In genomic region chr10:133381041-133381440, GRCh38 we compare ENCODE assay signal across 30 cellular contexts. TPM values are rescaled to one million over a fixed set of nuclear protein-coding genes. Genes with fewer than 3 reads are reported as not detected.
DNase-seq lines count a peak whose midpoint lies in the region; ATAC-seq and TF ChIP-seq lines count a peak whose summit lies in the region.
"Had no signal": no experiment of that assay in that cellular context is flagged by ENCODE, and none has a peak within 500 bp of the region (broad histone marks: within the 10 kb centered on the region; RNA-seq: fewer than 3 reads in every experiment).

No MANE protein-coding gene starts in this region.

- H3K9ac ChIP-seq in BLaER1 treated with 17β-estradiol and CSF1 and Interleukin-3, amounts not matched to agents 10 nM and 100 nM, result no peak overlapping the region; a peak in 1 of 22 replicates
- no peak overlapping the region for H3K9ac ChIP-seq in HCT116 (ENCODE audit: low read length)
- H3K9ac ChIP-seq: GM23248, KMS-11 had no signal

- intact Hi-C loops in HCT116 (cut with micrococcal nuclease), result no loop called here
- intact Hi-C loops in activated T-helper 1 cell treated with anti-CD3 and anti-CD28 coated beads, Interleukin-12 subunit alpha, Interleukin-12 subunit beta, Interleukin-2, Interleukin-4 antibody, amounts not matched to agents 30 ng/mL and 10 ng/mL and 1 ng/mL, durations not matched to agents 14 hours and 24 hours and 36 hours (cut with micrococcal nuclease), result no loop called here

- no peak overlapping the region for H2AFZ ChIP-seq in HCT116 (ENCODE audit: low read depth, low read length, poor library complexity, severe bottlenecking)
- H2AFZ ChIP-seq: GM23248 had no signal

- H3K27me3 Mint-ChIP-seq in activated T-helper 1 cell treated with anti-CD3 and anti-CD28 coated beads, Interleukin-12 subunit alpha, Interleukin-12 subunit beta, Interleukin-2, Interleukin-4 antibody, amounts not matched to agents 30 ng/mL and 10 ng/mL and 1 ng/mL, durations not matched to agents 14 hours and 24 hours and 36 hours (ENCODE audit: insufficient read depth), result peaks cover 2% of the 10 kb centered on the region
- peaks cover 4% of the 10 kb centered on the region for H3K27me3 Mint-ChIP-seq in neural crest cell (ENCODE audit: low read depth)

- CTCF ChIA-PET in HCT116 (lab: Charles Lee), result no interaction called here

- no peaks in the 10 kb centered on the region for H3K9me3 Mint-ChIP-seq in activated T-helper 1 cell treated with anti-CD3 and anti-CD28 coated beads, Interleukin-12 subunit alpha, Interleukin-12 subunit beta, Interleukin-2, Interleukin-4 antibody, amounts not matched to agents 30 ng/mL and 10 ng/mL and 1 ng/mL, durations not matched to agents 14 hours and 24 hours and 36 hours
- no peaks in the 10 kb centered on the region for H3K9me3 Mint-ChIP-seq in neural crest cell
- H3K9me3 Mint-ChIP-seq: activated CD4-positive, alpha-beta T cell treated with anti-CD3 and anti-CD28 coated beads, Interleukin-2, amount 10 ng/mL, durations not matched to agents 24 days and 14 days; activated T-cell treated with anti-CD3 and anti-CD28 coated beads, Interleukin-2, amount 50 U/mL, for 4 hours; HFFc6 had no signal

- TSS peak; percentile 38 for BruUV-seq in HCT116 (replicated peaks; lab: Mats Ljungman, UMichigan)

- peaks cover 0 to 7% (median 0%) of the 10 kb centered on the region in 11 experiments; a peak in 1 of 22 replicates for H3K27me3 ChIP-seq in BLaER1 treated with 17β-estradiol and CSF1 and Interleukin-3, amounts not matched to agents 10 nM and 100 nM
- H3K27me3 ChIP-seq in HCT116 (ENCODE audit: insufficient read depth, low read length), result no peaks in the 10 kb centered on the region
- H3K27me3 ChIP-seq: ascending aorta, colonic mucosa, stomach had no signal

- H4K20me1 ChIP-seq in BLaER1 treated with 17β-estradiol and CSF1 and Interleukin-3, amounts not matched to agents 10 nM and 100 nM, result peaks cover 0 to 9% (median 0%) of the 10 kb centered on the region in 11 experiments; a peak in 3 of 22 replicates
- no peaks in the 10 kb centered on the region for H4K20me1 ChIP-seq in HCT116 (ENCODE audit: insufficient read depth)

- peak overlapping the region; percentile 30 for H3K4me3 Mint-ChIP-seq in activated T-helper 1 cell treated with anti-CD3 and anti-CD28 coated beads, Interleukin-12 subunit alpha, Interleukin-12 subunit beta, Interleukin-2, Interleukin-4 antibody, amounts not matched to agents 30 ng/mL and 10 ng/mL and 1 ng/mL, durations not matched to agents 14 hours and 24 hours and 36 hours
- peak overlapping the region; percentile 36 for H3K4me3 Mint-ChIP-seq in neural crest cell

- peaks cover 6% of the 10 kb centered on the region for H3K4me1 Mint-ChIP-seq in activated T-helper 1 cell treated with anti-CD3 and anti-CD28 coated beads, Interleukin-12 subunit alpha, Interleukin-12 subunit beta, Interleukin-2, Interleukin-4 antibody, amounts not matched to agents 30 ng/mL and 10 ng/mL and 1 ng/mL, durations not matched to agents 14 hours and 24 hours and 36 hours (ENCODE audit: low read depth)
- peaks cover 6% of the 10 kb centered on the region for H3K4me1 Mint-ChIP-seq in neural crest cell

- peaks cover 30 to 76% (median 55%) of the 10 kb centered on the region in 10 experiments for H3K4me1 ChIP-seq in BLaER1 treated with 17β-estradiol and CSF1 and Interleukin-3, amounts not matched to agents 10 nM and 100 nM
- peaks cover 0 to 6% of the 10 kb centered on the region in 2 experiments; a peak in 1 of 4 replicates for H3K4me1 ChIP-seq in HCT116 (ENCODE audit: control insufficient read depth in 1 of 2, insufficient read depth in 2 of 2, low read length in 2 of 2)

- POLR2A ChIA-PET in HCT116 (lab: Charles Lee), result no interaction called here

- peaks cover 7% of the 10 kb centered on the region for H3K36me3 Mint-ChIP-seq in activated T-helper 1 cell treated with anti-CD3 and anti-CD28 coated beads, Interleukin-12 subunit alpha, Interleukin-12 subunit beta, Interleukin-2, Interleukin-4 antibody, amounts not matched to agents 30 ng/mL and 10 ng/mL and 1 ng/mL, durations not matched to agents 14 hours and 24 hours and 36 hours (ENCODE audit: low read depth)
- no peaks in the 10 kb centered on the region for H3K36me3 Mint-ChIP-seq in neural crest cell (ENCODE audit: low read depth)

- peak overlapping the region; percentile 77 to 99 (median 96) for H3K4me2 ChIP-seq in BLaER1 treated with 17β-estradiol and CSF1 and Interleukin-3, amounts not matched to agents 10 nM and 100 nM
- H3K4me2 ChIP-seq in HCT116 (ENCODE audit: low read length), result no peak overlapping the region
- H3K4me2 ChIP-seq: KMS-11, smooth muscle cell had no signal

- H3K9me3 ChIP-seq in BLaER1 treated with 17β-estradiol and CSF1 and Interleukin-3, amounts not matched to agents 10 nM and 100 nM (replicated peaks in 1 of 11), result no peaks in the 10 kb centered on the region
- no peaks in the 10 kb centered on the region for H3K9me3 ChIP-seq in HCT116 (ENCODE audit: control insufficient read depth in 1 of 2, insufficient read depth in 1 of 2, low read depth in 1 of 2, low read length in 2 of 2)
- H3K9me3 ChIP-seq: ascending aorta, colonic mucosa, stomach had no signal

- H3K79me2 ChIP-seq in HCT116 (ENCODE audit: insufficient read depth, low read length), result no peaks in the 10 kb centered on the region

- H3K4me3 ChIP-seq in BLaER1 treated with 17β-estradiol and CSF1 and Interleukin-3, amounts not matched to agents 10 nM and 100 nM, result no peak overlapping the region
- H3K4me3 ChIP-seq in HCT116 (replicated peaks in 1 of 2; ENCODE audit: low read depth in 1 of 2, low read length in 2 of 2), result no peak overlapping the region
- H3K4me3 ChIP-seq: ascending aorta, colonic mucosa, GM23248, SK-N-MC, smooth muscle cell, stomach had no signal

- RAD21 ChIA-PET in HCT116 (lab: Charles Lee; ENCODE audit: low non-redundant PET in 1 of 2, low total read pairs in 2 of 2, uncharacterized antibody in 2 of 2, unreplicated experiment in 2 of 2), result no interaction called here

- no peak overlapping the region for H3K27ac ChIP-seq in BLaER1 treated with 17β-estradiol and CSF1 and Interleukin-3, amounts not matched to agents 10 nM and 100 nM
- H3K27ac ChIP-seq in HCT116 (ENCODE audit: low read depth, low read length), result no peak overlapping the region
- H3K27ac ChIP-seq: ascending aorta, colonic mucosa, GM23248, KMS-11, SK-N-MC, stomach, WERI-Rb-1 had no signal

- TF ChIP-seq POLR2A in HCT116 (IDR thresholded peaks at IDR 0.05; ENCODE audit: borderline replicate concordance, extremely low read depth, insufficient read depth, insufficient read length), result no peak

- DNase-seq in HCT116 (ENCODE audit: low read depth, low spot score) (no peak), neural crest cell (ENCODE audit: low read depth, low spot score) (no peak), NCI-H774 (lab: John Stamatoyannopoulos, UW) (no peak)
- no peak for DNase-seq in activated T-helper 1 cell treated with anti-CD3 and anti-CD28 coated beads, Interleukin-12 subunit alpha, Interleukin-12 subunit beta, Interleukin-2, Interleukin-4 antibody, amounts not matched to agents 30 ng/mL and 10 ng/mL and 1 ng/mL, durations not matched to agents 14 hours and 24 hours and 36 hours (ENCODE audit: low spot score)
- no peak for DNase-seq in activated T-cell treated with anti-CD3 and anti-CD28 coated beads, Interleukin-2, amount 50 U/mL, for 1 hour
- DNase-seq: activated CD4-positive, alpha-beta T cell treated with anti-CD3 and anti-CD28 coated beads, Interleukin-2, amount 10 ng/mL, durations not matched to agents 24 days and 14 days; activated gamma-delta T cell treated with Interleukin-2 at 50 U/mL for 16 hours; activated T-cell treated with anti-CD3 and anti-CD28 coated beads, Interleukin-2, amount 50 U/mL, for 4 hours; colonic mucosa; DMS79; GM23248; HFFc6; mesenchymal stem cell; MM.1S; NCI-H1105 treated with DMSO at 0.1 percent for 48 hours; NCI-H187 treated with DMSO at 0.1 percent for 48 hours; NCI-H524 treated with DMSO at 0.1 percent for 48 hours; OCI-M1; stimulated activated CD4-positive, alpha-beta T cell treated with anti-CD3 and anti-CD28 coated beads, Interleukin-1b, Interleukin-23, amount 100 ng/mL, for 48 hours; stomach; WERI-Rb-1 had no signal

- ATAC-seq in HCT116 (no peak), GM18907 (IDR thresholded peaks at IDR 0.05; ENCODE audit: unreplicated experiment) (no peak), HG02840 (IDR thresholded peaks at IDR 0.05; ENCODE audit: low FRiP score, unreplicated experiment) (no peak)
- ATAC-seq: activated T-cell treated with anti-CD3 and anti-CD28 coated beads, Interleukin-2, amount 50 U/mL, for 4 hours had no signal

- no peak for TF ChIP-seq RAD21 in HCT116 (IDR thresholded peaks at IDR 0.05; ENCODE audit: low read depth)

- no peak overlapping the region for H3K27ac Mint-ChIP-seq in activated T-helper 1 cell treated with anti-CD3 and anti-CD28 coated beads, Interleukin-12 subunit alpha, Interleukin-12 subunit beta, Interleukin-2, Interleukin-4 antibody, amounts not matched to agents 30 ng/mL and 10 ng/mL and 1 ng/mL, durations not matched to agents 14 hours and 24 hours and 36 hours
- H3K27ac Mint-ChIP-seq in neural crest cell (ENCODE audit: unreplicated experiment), result no peak overlapping the region
- H3K27ac Mint-ChIP-seq: activated CD4-positive, alpha-beta T cell treated with anti-CD3 and anti-CD28 coated beads, Interleukin-2, amount 10 ng/mL, durations not matched to agents 24 days and 14 days; HFFc6 had no signal

- no peak for TF ChIP-seq CTCF in HCT116 (IDR thresholded peaks at IDR 0.05 in 2 of 3, conservative IDR thresholded peaks at IDR 0.05 in 1 of 3; ENCODE audit: borderline replicate concordance in 1 of 3, insufficient read depth in 1 of 3, low read depth in 2 of 3, low read length in 2 of 3)
- TF ChIP-seq CTCF in neural crest cell (conservative IDR thresholded peaks at IDR 0.05), result no peak

- peaks cover 0 to 12% (median 0%) of the 10 kb centered on the region in 11 experiments; a peak in 1 of 22 replicates for H3K36me3 ChIP-seq in BLaER1 treated with 17β-estradiol and CSF1 and Interleukin-3, amounts not matched to agents 10 nM and 100 nM
- no peaks in the 10 kb centered on the region for H3K36me3 ChIP-seq in HCT116 (ENCODE audit: control insufficient read depth in 1 of 2, insufficient read depth in 2 of 2, low read length in 2 of 2)
- H3K36me3 ChIP-seq: ascending aorta, colonic mucosa, WERI-Rb-1 had no signal

- H3K9me2 ChIP-seq in HCT116 (ENCODE audit: insufficient read depth), result no peaks in the 10 kb centered on the region

RNA-seq across cellular contexts. Expression of gene PAOX, which starts 2.0 kb away (rescaled TPM):
- 3.5 TPM for total RNA-seq in HCT116 (2021; ENCODE audit: unreplicated experiment)
- polyA plus RNA-seq in HCT116 (2012), result 3.0 and 3.1 TPM in 2 replicates
- 6.6 and 7.5 TPM in 2 replicates for total RNA-seq in activated T-helper 1 cell treated with anti-CD3 and anti-CD28 coated beads, Interleukin-12 subunit alpha, Interleukin-12 subunit beta, Interleukin-2, Interleukin-4 antibody, amounts not matched to agents 30 ng/mL and 10 ng/mL and 1 ng/mL, durations not matched to agents 14 hours and 24 hours and 36 hours
- total RNA-seq in neural crest cell, result 8.8 and 9.7 TPM in 2 replicates

RNA-seq across cellular contexts. Expression of gene ECHS1, which starts 7.9 kb away (rescaled TPM):
- total RNA-seq in HCT116 (2021; ENCODE audit: unreplicated experiment) (58.0 TPM), neural crest cell (98.1 and 103 TPM in 2 replicates)
- 36.7 and 51.3 TPM in 2 replicates for polyA plus RNA-seq in HCT116 (2012)
- total RNA-seq in activated T-helper 1 cell treated with anti-CD3 and anti-CD28 coated beads, Interleukin-12 subunit alpha, Interleukin-12 subunit beta, Interleukin-2, Interleukin-4 antibody, amounts not matched to agents 30 ng/mL and 10 ng/mL and 1 ng/mL, durations not matched to agents 14 hours and 24 hours and 36 hours, result 69.3 and 69.6 TPM in 2 replicates

RNA-seq across cellular contexts. Expression of gene MTG1, which starts 12.9 kb away (rescaled TPM):
- total RNA-seq in HCT116 (2021; ENCODE audit: unreplicated experiment), result 23.1 TPM
- polyA plus RNA-seq in HCT116 (2012), result 17.1 and 18.4 TPM in 2 replicates
- total RNA-seq in activated T-helper 1 cell treated with anti-CD3 and anti-CD28 coated beads, Interleukin-12 subunit alpha, Interleukin-12 subunit beta, Interleukin-2, Interleukin-4 antibody, amounts not matched to agents 30 ng/mL and 10 ng/mL and 1 ng/mL, durations not matched to agents 14 hours and 24 hours and 36 hours, result 64.9 and 67.9 TPM in 2 replicates
- total RNA-seq in neural crest cell, result 104 and 105 TPM in 2 replicates

RNA-seq across cellular contexts. Expression of gene FUOM, which starts 23.2 kb away (rescaled TPM):
- total RNA-seq in HCT116 (2021; ENCODE audit: unreplicated experiment) (21.5 TPM), neural crest cell (18.1 and 18.3 TPM in 2 replicates)
- polyA plus RNA-seq in HCT116 (2012), result 12.3 and 13.8 TPM in 2 replicates
- total RNA-seq in activated T-helper 1 cell treated with anti-CD3 and anti-CD28 coated beads, Interleukin-12 subunit alpha, Interleukin-12 subunit beta, Interleukin-2, Interleukin-4 antibody, amounts not matched to agents 30 ng/mL and 10 ng/mL and 1 ng/mL, durations not matched to agents 14 hours and 24 hours and 36 hours, result 45.4 and 51.8 TPM in 2 replicates

RNA-seq across cellular contexts. Expression of gene PRAP1, which starts 33.9 kb away (rescaled TPM):
- total RNA-seq in HCT116 (2021; ENCODE audit: unreplicated experiment), result not detected
- 0.12 and 0.19 TPM in 2 replicates for polyA plus RNA-seq in HCT116 (2012)
- not detected in 2 replicates for total RNA-seq in activated T-helper 1 cell treated with anti-CD3 and anti-CD28 coated beads, Interleukin-12 subunit alpha, Interleukin-12 subunit beta, Interleukin-2, Interleukin-4 antibody, amounts not matched to agents 30 ng/mL and 10 ng/mL and 1 ng/mL, durations not matched to agents 14 hours and 24 hours and 36 hours
- total RNA-seq in neural crest cell, result not detected in 2 replicates
- total RNA-seq: activated CD4-positive, alpha-beta T cell treated with anti-CD3 and anti-CD28 coated beads, Interleukin-2, amount 10 ng/mL, durations not matched to agents 24 days and 14 days; activated CD8-positive, alpha-beta memory T cell treated with anti-CD3 and anti-CD28 coated beads for 36 hours; activated T-cell treated with anti-CD3 and anti-CD28 coated beads, Interleukin-2, amount 50 U/mL, for 4 hours; ascending aorta; GM23248; HFFc6; smooth muscle cell had no signal
- polyA plus RNA-seq: esophagus, GM23248, stomach had no signal
